In genomic region chr9:30140415-30140814, GRCh38 we compare ENCODE assay signal across 31 cellular contexts.
"Had no signal": no experiment of that assay in that cellular context is flagged by ENCODE, and none has a peak within 500 bp of the region (broad histone marks: within the 10 kb centered on the region; RNA-seq: fewer than 3 reads in every experiment).

No MANE protein-coding gene starts in this region.

- H3K4me1 Mint-ChIP-seq: activated B cell treated with CpG ODN at 0.5 μM for 24 hours; activated naive CD4-positive, alpha-beta T cell treated with anti-CD3 and anti-CD28 coated beads, Interleukin-2, amount 50 U/mL, for 24 hours; activated naive CD8-positive, alpha-beta T cell treated with anti-CD3 and anti-CD28 coated beads for 36 hours; activated naive CD8-positive, alpha-beta T cell treated with anti-CD3 and anti-CD28 coated beads, Interleukin-2, amount 50 U/mL, for 24 hours; activated T-helper 17 cell treated with anti-CD3 and anti-CD28 coated beads, Interleukin-2, amount 50 U/mL, for 72 hours; central memory CD8-positive, alpha-beta T cell; endodermal cell had no signal

- H3K27me3 ChIP-seq: adrenal gland, body of pancreas, dorsolateral prefrontal cortex had no signal

- H3K27ac Mint-ChIP-seq: activated B cell treated with CpG ODN at 0.5 μM for 24 hours; activated CD8-positive, alpha-beta T cell treated with anti-CD3 and anti-CD28 coated beads for 36 hours; activated naive CD4-positive, alpha-beta T cell treated with anti-CD3 and anti-CD28 coated beads for 36 hours; activated naive CD4-positive, alpha-beta T cell treated with anti-CD3 and anti-CD28 coated beads, Interleukin-2, amount 50 U/mL, for 24 hours; activated naive CD8-positive, alpha-beta T cell treated with anti-CD3 and anti-CD28 coated beads for 36 hours; activated naive CD8-positive, alpha-beta T cell treated with anti-CD3 and anti-CD28 coated beads, Interleukin-2, amount 50 U/mL, for 24 hours; activated T-helper 17 cell treated with anti-CD3 and anti-CD28 coated beads, Interleukin-2, amount 50 U/mL, for 72 hours; dendritic cell treated with granulocyte-macrophage colony-stimulating factor and Interleukin-4, amounts not matched to agents 40 ng/mL and 50 ng/mL, for 4 days; endodermal cell had no signal

- H3K4me3 Mint-ChIP-seq: activated B cell treated with CpG ODN at 0.5 μM for 24 hours; activated CD8-positive, alpha-beta T cell treated with anti-CD3 and anti-CD28 coated beads for 36 hours; activated naive CD4-positive, alpha-beta T cell treated with anti-CD3 and anti-CD28 coated beads for 36 hours; activated naive CD4-positive, alpha-beta T cell treated with anti-CD3 and anti-CD28 coated beads, Interleukin-2, amount 50 U/mL, for 24 hours; activated naive CD8-positive, alpha-beta T cell treated with anti-CD3 and anti-CD28 coated beads for 36 hours; activated naive CD8-positive, alpha-beta T cell treated with anti-CD3 and anti-CD28 coated beads, Interleukin-2, amount 50 U/mL, for 24 hours; activated T-cell treated with anti-CD3 and anti-CD28 coated beads, Interleukin-2, amount 50 U/mL, for 4 hours; activated T-helper 17 cell treated with anti-CD3 and anti-CD28 coated beads, Interleukin-2, amount 50 U/mL, for 72 hours; central memory CD8-positive, alpha-beta T cell; dendritic cell treated with granulocyte-macrophage colony-stimulating factor and Interleukin-4, amounts not matched to agents 40 ng/mL and 50 ng/mL, for 4 days; endodermal cell had no signal

- H3K36me3 ChIP-seq: adrenal gland had no signal

- FAIRE-seq: bronchial epithelial cell, frontal cortex had no signal

- H3K36me3 Mint-ChIP-seq: activated naive CD4-positive, alpha-beta T cell treated with anti-CD3 and anti-CD28 coated beads, Interleukin-2, amount 50 U/mL, for 24 hours; activated naive CD8-positive, alpha-beta T cell treated with anti-CD3 and anti-CD28 coated beads for 36 hours had no signal

- H3K9me3 ChIP-seq: adrenal gland, body of pancreas had no signal

- H3K4me3 ChIP-seq: adrenal gland, body of pancreas, coronary artery, dorsolateral prefrontal cortex had no signal

- H3K4me1 ChIP-seq: adrenal gland, body of pancreas had no signal

- ATAC-seq: activated CD4-positive, CD25-positive, alpha-beta regulatory T cell treated with anti-CD3 and anti-CD28 coated beads, Interleukin-2, amount 50 U/mL, for 24 hours; activated CD8-positive, alpha-beta T cell treated with anti-CD3 and anti-CD28 coated beads for 36 hours; activated naive CD8-positive, alpha-beta T cell treated with anti-CD3 and anti-CD28 coated beads, Interleukin-2, amount 50 U/mL, for 24 hours; activated T-cell treated with anti-CD3 and anti-CD28 coated beads, Interleukin-2, amount 50 U/mL, for 4 hours; activated T-helper 17 cell treated with anti-CD3 and anti-CD28 coated beads, Interleukin-2, amount 50 U/mL, for 72 hours; body of pancreas; esophagus mucosa had no signal

- H3K9me3 Mint-ChIP-seq: activated naive CD8-positive, alpha-beta T cell treated with anti-CD3 and anti-CD28 coated beads, Interleukin-2, amount 50 U/mL, for 24 hours had no signal

- DNase-seq: activated B cell treated with CpG ODN at 0.5 μM for 24 hours; activated CD4-positive, alpha-beta T cell treated with anti-CD3 and anti-CD28 coated beads for 48 hours; activated CD4-positive, alpha-beta T cell treated with anti-CD3 and anti-CD28 coated beads, Interleukin-2, amount 50 U/mL, for 1 hour; activated CD4-positive, alpha-beta T cell treated with anti-CD3 and anti-CD28 coated beads, Interleukin-2, amount 50 U/mL, for 48 hours; activated CD8-positive, alpha-beta memory T cell treated with anti-CD3 and anti-CD28 coated beads for 24 hours; activated CD8-positive, alpha-beta T cell treated with anti-CD3 and anti-CD28 coated beads for 36 hours; activated effector memory CD4-positive, alpha-beta T cell treated with anti-CD3 and anti-CD28 coated beads, Interleukin-2, amount 50 U/mL, for 16 hours; activated naive CD4-positive, alpha-beta T cell treated with anti-CD3 and anti-CD28 coated beads for 36 hours; activated naive CD8-positive, alpha-beta T cell treated with anti-CD3 and anti-CD28 coated beads for 36 hours; activated naive CD8-positive, alpha-beta T cell treated with anti-CD3 and anti-CD28 coated beads, Interleukin-2, amount 50 U/mL, for 24 hours; activated T-cell treated with anti-CD3 and anti-CD28 coated beads, Interleukin-2, amount 50 U/mL, for 4 hours; adrenal gland; amygdala; aorta; body of pancreas; dorsolateral prefrontal cortex; effector memory CD4-positive, alpha-beta T cell; endodermal cell; foreskin fibroblast; hippocampal formation; T-helper 2 cell had no signal

- H3K27ac ChIP-seq: adrenal gland, body of pancreas, coronary artery, dorsolateral prefrontal cortex, VCaP had no signal

- H3K27me3 Mint-ChIP-seq: activated B cell treated with CpG ODN at 0.5 μM for 24 hours; activated CD8-positive, alpha-beta T cell treated with anti-CD3 and anti-CD28 coated beads for 36 hours; activated naive CD4-positive, alpha-beta T cell treated with anti-CD3 and anti-CD28 coated beads, Interleukin-2, amount 50 U/mL, for 24 hours; activated naive CD8-positive, alpha-beta T cell treated with anti-CD3 and anti-CD28 coated beads for 36 hours; activated naive CD8-positive, alpha-beta T cell treated with anti-CD3 and anti-CD28 coated beads, Interleukin-2, amount 50 U/mL, for 24 hours; activated T-helper 17 cell treated with anti-CD3 and anti-CD28 coated beads, Interleukin-2, amount 50 U/mL, for 72 hours; central memory CD8-positive, alpha-beta T cell; dendritic cell treated with granulocyte-macrophage colony-stimulating factor and Interleukin-4, amounts not matched to agents 40 ng/mL and 50 ng/mL, for 4 days had no signal
